In the genomic region with DNA sequence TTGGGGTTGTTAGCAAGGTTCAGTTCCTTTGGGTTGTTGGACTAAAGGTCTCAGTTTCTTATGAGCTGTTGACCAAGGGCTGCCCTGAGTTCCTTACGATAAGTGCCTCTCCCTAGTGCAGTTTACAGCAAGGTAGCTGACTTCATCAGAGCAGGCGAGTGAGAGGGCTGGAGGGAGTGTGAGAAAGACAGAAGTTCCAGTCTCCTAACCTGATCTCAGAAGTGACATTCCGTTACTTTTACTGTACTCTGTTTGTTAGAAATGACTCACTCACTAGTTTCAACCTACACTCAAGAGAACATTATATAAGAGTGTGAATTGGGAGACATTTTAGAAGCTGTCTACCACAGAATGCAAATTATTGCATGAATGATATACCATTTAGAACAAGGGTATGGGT, we compare ENCODE assay signal across 1 cellular context.
TF ChIP-seq lines count a peak whose summit lies in the region.

No MANE protein-coding gene starts in this region.

TF ChIP-seq in GM23338, 12 proteins besides CTCF, POLR2A, EP300 and RAD21 (continued from another document):
- TF ChIP-seq, protein P1, sequence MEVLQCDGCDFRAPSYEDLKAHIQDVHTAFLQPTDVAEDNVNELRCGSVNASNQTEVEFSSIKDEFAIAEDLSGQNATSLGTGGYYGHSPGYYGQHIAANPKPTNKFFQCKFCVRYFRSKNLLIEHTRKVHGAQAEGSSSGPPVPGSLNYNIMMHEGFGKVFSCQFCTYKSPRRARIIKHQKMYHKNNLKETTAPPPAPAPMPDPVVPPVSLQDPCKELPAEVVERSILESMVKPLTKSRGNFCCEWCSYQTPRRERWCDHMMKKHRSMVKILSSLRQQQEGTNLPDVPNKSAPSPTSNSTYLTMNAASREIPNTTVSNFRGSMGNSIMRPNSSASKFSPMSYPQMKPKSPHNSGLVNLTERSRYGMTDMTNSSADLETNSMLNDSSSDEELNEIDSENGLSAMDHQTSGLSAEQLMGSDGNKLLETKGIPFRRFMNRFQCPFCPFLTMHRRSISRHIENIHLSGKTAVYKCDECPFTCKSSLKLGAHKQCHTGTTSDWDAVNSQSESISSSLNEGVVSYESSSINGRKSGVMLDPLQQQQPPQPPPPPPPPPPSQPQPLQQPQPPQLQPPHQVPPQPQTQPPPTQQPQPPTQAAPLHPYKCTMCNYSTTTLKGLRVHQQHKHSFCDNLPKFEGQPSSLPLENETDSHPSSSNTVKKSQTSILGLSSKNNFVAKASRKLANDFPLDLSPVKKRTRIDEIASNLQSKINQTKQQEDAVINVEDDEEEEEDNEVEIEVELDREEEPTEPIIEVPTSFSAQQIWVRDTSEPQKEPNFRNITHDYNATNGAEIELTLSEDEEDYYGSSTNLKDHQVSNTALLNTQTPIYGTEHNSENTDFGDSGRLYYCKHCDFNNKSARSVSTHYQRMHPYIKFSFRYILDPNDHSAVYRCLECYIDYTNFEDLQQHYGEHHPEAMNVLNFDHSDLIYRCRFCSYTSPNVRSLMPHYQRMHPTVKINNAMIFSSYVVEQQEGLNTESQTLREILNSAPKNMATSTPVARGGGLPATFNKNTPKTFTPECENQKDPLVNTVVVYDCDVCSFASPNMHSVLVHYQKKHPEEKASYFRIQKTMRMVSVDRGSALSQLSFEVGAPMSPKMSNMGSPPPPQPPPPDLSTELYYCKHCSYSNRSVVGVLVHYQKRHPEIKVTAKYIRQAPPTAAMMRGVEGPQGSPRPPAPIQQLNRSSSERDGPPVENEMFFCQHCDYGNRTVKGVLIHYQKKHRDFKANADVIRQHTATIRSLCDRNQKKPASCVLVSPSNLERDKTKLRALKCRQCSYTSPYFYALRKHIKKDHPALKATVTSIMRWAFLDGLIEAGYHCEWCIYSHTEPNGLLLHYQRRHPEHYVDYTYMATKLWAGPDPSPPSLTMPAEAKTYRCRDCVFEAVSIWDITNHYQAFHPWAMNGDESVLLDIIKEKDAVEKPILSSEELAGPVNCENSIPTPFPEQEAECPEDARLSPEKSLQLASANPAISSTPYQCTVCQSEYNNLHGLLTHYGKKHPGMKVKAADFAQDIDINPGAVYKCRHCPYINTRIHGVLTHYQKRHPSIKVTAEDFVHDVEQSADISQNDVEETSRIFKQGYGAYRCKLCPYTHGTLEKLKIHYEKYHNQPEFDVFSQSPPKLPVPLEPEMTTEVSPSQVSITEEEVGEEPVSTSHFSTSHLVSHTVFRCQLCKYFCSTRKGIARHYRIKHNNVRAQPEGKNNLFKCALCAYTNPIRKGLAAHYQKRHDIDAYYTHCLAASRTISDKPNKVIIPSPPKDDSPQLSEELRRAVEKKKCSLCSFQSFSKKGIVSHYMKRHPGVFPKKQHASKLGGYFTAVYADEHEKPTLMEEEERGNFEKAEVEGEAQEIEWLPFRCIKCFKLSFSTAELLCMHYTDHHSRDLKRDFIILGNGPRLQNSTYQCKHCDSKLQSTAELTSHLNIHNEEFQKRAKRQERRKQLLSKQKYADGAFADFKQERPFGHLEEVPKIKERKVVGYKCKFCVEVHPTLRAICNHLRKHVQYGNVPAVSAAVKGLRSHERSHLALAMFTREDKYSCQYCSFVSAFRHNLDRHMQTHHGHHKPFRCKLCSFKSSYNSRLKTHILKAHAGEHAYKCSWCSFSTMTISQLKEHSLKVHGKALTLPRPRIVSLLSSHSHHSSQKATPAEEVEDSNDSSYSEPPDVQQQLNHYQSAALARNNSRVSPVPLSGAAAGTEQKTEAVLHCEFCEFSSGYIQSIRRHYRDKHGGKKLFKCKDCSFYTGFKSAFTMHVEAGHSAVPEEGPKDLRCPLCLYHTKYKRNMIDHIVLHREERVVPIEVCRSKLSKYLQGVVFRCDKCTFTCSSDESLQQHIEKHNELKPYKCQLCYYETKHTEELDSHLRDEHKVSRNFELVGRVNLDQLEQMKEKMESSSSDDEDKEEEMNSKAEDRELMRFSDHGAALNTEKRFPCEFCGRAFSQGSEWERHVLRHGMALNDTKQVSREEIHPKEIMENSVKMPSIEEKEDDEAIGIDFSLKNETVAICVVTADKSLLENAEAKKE (CRISPR knock-in tag; IDR thresholded peaks at IDR 0.05) = no peak
- no peak for TF ChIP-seq ZNF331 (CRISPR knock-in tag; IDR thresholded peaks at IDR 0.05; ENCODE audit: low read depth)
- TF ChIP-seq, protein P2, sequence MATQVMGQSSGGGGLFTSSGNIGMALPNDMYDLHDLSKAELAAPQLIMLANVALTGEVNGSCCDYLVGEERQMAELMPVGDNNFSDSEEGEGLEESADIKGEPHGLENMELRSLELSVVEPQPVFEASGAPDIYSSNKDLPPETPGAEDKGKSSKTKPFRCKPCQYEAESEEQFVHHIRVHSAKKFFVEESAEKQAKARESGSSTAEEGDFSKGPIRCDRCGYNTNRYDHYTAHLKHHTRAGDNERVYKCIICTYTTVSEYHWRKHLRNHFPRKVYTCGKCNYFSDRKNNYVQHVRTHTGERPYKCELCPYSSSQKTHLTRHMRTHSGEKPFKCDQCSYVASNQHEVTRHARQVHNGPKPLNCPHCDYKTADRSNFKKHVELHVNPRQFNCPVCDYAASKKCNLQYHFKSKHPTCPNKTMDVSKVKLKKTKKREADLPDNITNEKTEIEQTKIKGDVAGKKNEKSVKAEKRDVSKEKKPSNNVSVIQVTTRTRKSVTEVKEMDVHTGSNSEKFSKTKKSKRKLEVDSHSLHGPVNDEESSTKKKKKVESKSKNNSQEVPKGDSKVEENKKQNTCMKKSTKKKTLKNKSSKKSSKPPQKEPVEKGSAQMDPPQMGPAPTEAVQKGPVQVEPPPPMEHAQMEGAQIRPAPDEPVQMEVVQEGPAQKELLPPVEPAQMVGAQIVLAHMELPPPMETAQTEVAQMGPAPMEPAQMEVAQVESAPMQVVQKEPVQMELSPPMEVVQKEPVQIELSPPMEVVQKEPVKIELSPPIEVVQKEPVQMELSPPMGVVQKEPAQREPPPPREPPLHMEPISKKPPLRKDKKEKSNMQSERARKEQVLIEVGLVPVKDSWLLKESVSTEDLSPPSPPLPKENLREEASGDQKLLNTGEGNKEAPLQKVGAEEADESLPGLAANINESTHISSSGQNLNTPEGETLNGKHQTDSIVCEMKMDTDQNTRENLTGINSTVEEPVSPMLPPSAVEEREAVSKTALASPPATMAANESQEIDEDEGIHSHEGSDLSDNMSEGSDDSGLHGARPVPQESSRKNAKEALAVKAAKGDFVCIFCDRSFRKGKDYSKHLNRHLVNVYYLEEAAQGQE (IDR thresholded peaks at IDR 0.05; ENCODE audit: unreplicated experiment) = no peak
- TF ChIP-seq, protein P3, sequence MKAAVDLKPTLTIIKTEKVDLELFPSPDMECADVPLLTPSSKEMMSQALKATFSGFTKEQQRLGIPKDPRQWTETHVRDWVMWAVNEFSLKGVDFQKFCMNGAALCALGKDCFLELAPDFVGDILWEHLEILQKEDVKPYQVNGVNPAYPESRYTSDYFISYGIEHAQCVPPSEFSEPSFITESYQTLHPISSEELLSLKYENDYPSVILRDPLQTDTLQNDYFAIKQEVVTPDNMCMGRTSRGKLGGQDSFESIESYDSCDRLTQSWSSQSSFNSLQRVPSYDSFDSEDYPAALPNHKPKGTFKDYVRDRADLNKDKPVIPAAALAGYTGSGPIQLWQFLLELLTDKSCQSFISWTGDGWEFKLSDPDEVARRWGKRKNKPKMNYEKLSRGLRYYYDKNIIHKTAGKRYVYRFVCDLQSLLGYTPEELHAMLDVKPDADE (IDR thresholded peaks at IDR 0.05) = no peak
- no peak for TF ChIP-seq POLR2AphosphoS5 (IDR thresholded peaks at IDR 0.05; ENCODE audit: low read depth)
- no peak for TF ChIP-seq STAT1 (IDR thresholded peaks at IDR 0.05; ENCODE audit: unreplicated experiment)
- TF ChIP-seq CREB1 (CRISPR knock-in tag; IDR thresholded peaks at IDR 0.05; ENCODE audit: low read depth) = no peak
TF ChIP-seq in GM23338: peak in this region for 0.
